ENCODE assay signal across 23 cellular contexts in genomic region chr6:156595481-156595880, GRCh38.
DNase-seq lines count a peak whose midpoint lies in the region; ATAC-seq and TF ChIP-seq lines count a peak whose summit lies in the region.
"Had no signal": no experiment of that assay in that cellular context is flagged by ENCODE, and none has a peak within 500 bp of the region (broad histone marks: within the 10 kb centered on the region; RNA-seq: fewer than 3 reads in every experiment).

No MANE protein-coding gene starts in this region.

- no peak for TF ChIP-seq CTCF in PC-3 (conservative IDR thresholded peaks at IDR 0.05; ENCODE audit: low read depth, low read length)
- no peak for TF ChIP-seq CTCF in astrocyte of the cerebellum (IDR thresholded peaks at IDR 0.05; ENCODE audit: low read depth, low read length, missing control alignments)
- TF ChIP-seq CTCF in type B pancreatic cell (conservative IDR thresholded peaks at IDR 0.05), result no peak

- POLR2A ChIA-PET in PC-3 (lab: Charles Lee; ENCODE audit: unreplicated experiment), result no interaction called here

- ATAC-seq in PC-3, result peak; percentile 24; the same call in 1 of the 2 replicates
- no peak for ATAC-seq in Right ventricle myocardium superior (ENCODE audit: poor library complexity)
- ATAC-seq: A549, HepG2, K562 had no signal

- H3K27me3 ChIP-seq in PC-3 (ENCODE audit: low read length), result peaks cover 15% of the 10 kb centered on the region; the same call in 1 of the 2 replicates

- peaks cover 11% of the 10 kb centered on the region for H3K27me3 Mint-ChIP-seq in type B pancreatic cell

- H3K4me1 ChIP-seq in PC-3 (ENCODE audit: insufficient read depth, low read length), result no peaks in the 10 kb centered on the region
- H3K4me1 ChIP-seq: A549, HAP-1 had no signal

- no peak overlapping the region for H3K27ac Mint-ChIP-seq in type B pancreatic cell
- H3K27ac Mint-ChIP-seq: B cell, CD14-positive monocyte had no signal

- H3K9me3 Mint-ChIP-seq in type B pancreatic cell, result no peaks in the 10 kb centered on the region

- peaks cover 28% of the 10 kb centered on the region for H3K4me1 Mint-ChIP-seq in type B pancreatic cell (ENCODE audit: unreplicated experiment)

- no peaks in the 10 kb centered on the region for H4K20me1 ChIP-seq in PC-3 (ENCODE audit: low read length)

- H3K4me3 ChIP-seq in PC-3 (ENCODE audit: low read length), result no peak overlapping the region
- no peak overlapping the region for H3K4me3 ChIP-seq in astrocyte of the cerebellum (ENCODE audit: low read depth, low read length)
- H3K4me3 ChIP-seq: A549, GM23248, HAP-1, K562, SK-N-MC had no signal

- CTCF ChIA-PET in PC-3 (lab: Charles Lee), result no interaction called here

- DNase-seq in EL (peak; percentile 39), PC-3 (peak; percentile 15), astrocyte of the cerebellum (ENCODE audit: low read depth) (peak; percentile 24), glomerular visceral epithelial cell (ENCODE audit: extremely low spot score) (peak; percentile 18), type B pancreatic cell (ENCODE audit: extremely low spot score, unreplicated experiment) (no peak), Right ventricle myocardium superior (no peak)
- no peak for DNase-seq in activated naive CD4-positive, alpha-beta T cell treated with Interleukin-2 at 50 U/mL for 16 hours
- DNase-seq in activated CD4-positive, alpha-beta T cell treated with anti-CD3 and anti-CD28 coated beads for 1 hour, result no peak
- DNase-seq: GM23248, NCI-H1092, NCI-H1436, NCI-H187 treated with DMSO at 0.1 percent for 48 hours, NCI-H2107, NCI-H510A treated with DMSO at 0.1 percent for 48 hours, NCI-H774, SHP77 had no signal

- no peak overlapping the region for H3K4me2 ChIP-seq in PC-3 (ENCODE audit: low read length)
- H3K4me2 ChIP-seq: A549 had no signal

- H3K79me2 ChIP-seq in PC-3 (ENCODE audit: low read length), result no peaks in the 10 kb centered on the region

- no peaks in the 10 kb centered on the region for H3K9me3 ChIP-seq in PC-3 (ENCODE audit: low read length)
- H3K9me3 ChIP-seq: A549, HAP-1 had no signal

- intact Hi-C loops in PC-3 (cut with micrococcal nuclease), result no loop called here
- intact Hi-C loops in Right ventricle myocardium superior (cut with DNase I), result no loop called here

- no peak overlapping the region for H3K9ac ChIP-seq in PC-3 (ENCODE audit: low read length)
- H3K9ac ChIP-seq: GM23248 had no signal

- in situ Hi-C loops in astrocyte of the cerebellum (cut with HindIII; ENCODE audit: low sequenced_read_pairs), result no loop called here

- H3K36me3 ChIP-seq in PC-3 (ENCODE audit: low read depth, low read length), result no peaks in the 10 kb centered on the region
- H3K36me3 ChIP-seq: HAP-1 had no signal

- BruUV-seq in PC-3 (replicated peaks; lab: Mats Ljungman, UMichigan), result no TSS peak

- no peak overlapping the region for H3K27ac ChIP-seq in PC-3 (ENCODE audit: low read length)
- H3K27ac ChIP-seq: A549, GM23248, SK-N-MC had no signal

- no peak overlapping the region for H3K4me3 Mint-ChIP-seq in type B pancreatic cell
- H3K4me3 Mint-ChIP-seq: B cell, CD14-positive monocyte had no signal

- no peaks in the 10 kb centered on the region for H3F3A ChIP-seq in PC-3 (ENCODE audit: low read length, unreplicated experiment)

- H2AFZ ChIP-seq in PC-3 (ENCODE audit: low read length), result no peak overlapping the region
- H2AFZ ChIP-seq: GM23248 had no signal

- no peaks in the 10 kb centered on the region for H3K36me3 Mint-ChIP-seq in type B pancreatic cell
- H3K36me3 Mint-ChIP-seq: CD14-positive monocyte had no signal

- no peaks in the 10 kb centered on the region for H3K9me2 ChIP-seq in PC-3 (replicated peaks; ENCODE audit: low read length)

Comparison
In these comparisons a context has a peak if more than half of its experiments do, and no peak if none do; other contexts are left out.
1. DNase-seq: peak in EL (single experiment), PC-3 (single experiment), astrocyte of the cerebellum (single experiment) and glomerular visceral epithelial cell (single experiment); none in type B pancreatic cell (single experiment), Right ventricle myocardium superior (single experiment), activated naive CD4-positive, alpha-beta T cell treated with Interleukin-2 at 50 U/mL for 16 hours (single experiment) and activated CD4-positive, alpha-beta T cell treated with anti-CD3 and anti-CD28 coated beads for 1 hour (single experiment).